ENCODE assay signal across 9 cellular contexts in genomic region chr22:30286813-30287625, GRCh38. TPM values are rescaled to one million over a fixed set of nuclear protein-coding genes. Genes with fewer than 3 reads are reported as not detected.
DNase-seq lines count a peak whose midpoint lies in the region; ATAC-seq and TF ChIP-seq lines count a peak whose summit lies in the region.
"Had no signal": no experiment of that assay in that cellular context is flagged by ENCODE, and none has a peak within 500 bp of the region (broad histone marks: within the 10 kb centered on the region; RNA-seq: fewer than 3 reads in every experiment).

No MANE protein-coding gene starts in this region.

- H3K4me3 ChIP-seq in CD4-positive, alpha-beta memory T cell (ENCODE audit: low read length in 2 of 2), result no peak overlapping the region
- no peak overlapping the region for H3K4me3 ChIP-seq in HFF-Myc (replicated peaks; ENCODE audit: low read depth, low read length)
- no peak overlapping the region for H3K4me3 ChIP-seq in SJSA1

- CTCF ChIA-PET in CD4-positive, alpha-beta memory T cell (lab: Charles Lee; ENCODE audit: partially characterized antibody), result interaction anchor here (0.6 to 11.1 kb wide), 32 partner anchors 8 to 201 kb away, joined by 3 to 392 read pairs (median 8); partner anchors contain the start of genes CCDC157, RNF215, SEC14L2 and SF3A1

- peak; percentile 96 for TF ChIP-seq CTCF in HFF-Myc (IDR thresholded peaks at IDR 0.05; ENCODE audit: low read depth, low read length, missing control alignments)

- intact Hi-C loops in CD4-positive, alpha-beta memory T cell (cut with micrococcal nuclease), result loop anchor here (1.0 kb wide), 2 partner anchors 24 to 179 kb away; no protein-coding TSS in a partner anchor
- intact Hi-C loops in left ventricle myocardium superior (cut with micrococcal nuclease), result loop anchor here (5.0 kb wide), 1 partner anchor 100 kb away; the partner anchor contains the start of gene RNF215

- peak overlapping the region; percentile 22 to 94 (median 70) for H3K27ac Mint-ChIP-seq in CD4-positive, alpha-beta memory T cell

- peaks cover 1% of the 10 kb centered on the region for H3K36me3 ChIP-seq in CD4-positive, alpha-beta memory T cell (ENCODE audit: insufficient read depth, low read length)
- H3K36me3 ChIP-seq in SJSA1, result peaks cover 12% of the 10 kb centered on the region

- H3K4me3 Mint-ChIP-seq in CD4-positive, alpha-beta memory T cell, result peak overlapping the region in 2 of 8 donors; percentile 29 to 46

- no peaks in the 10 kb centered on the region for H3K27me3 ChIP-seq in CD4-positive, alpha-beta memory T cell (ENCODE audit: insufficient read depth, low read length)
- no peaks in the 10 kb centered on the region for H3K27me3 ChIP-seq in SJSA1 (replicated peaks)

- H3K36me3 Mint-ChIP-seq in CD4-positive, alpha-beta memory T cell, result peaks cover 10 to 16% of the 10 kb centered on the region in 2 donors

- ATAC-seq in left ventricle myocardium superior (no peak), HG03432 (IDR thresholded peaks at IDR 0.05; ENCODE audit: unreplicated experiment) (no peak)

- no peak overlapping the region for H3K27ac ChIP-seq in CD4-positive, alpha-beta memory T cell (ENCODE audit: low read depth, low read length)
- no peak overlapping the region for H3K27ac ChIP-seq in SJSA1

- peak; percentile 82 to 85 (median 83) for DNase-seq in CD4-positive, alpha-beta memory T cell
- DNase-seq in HFF-Myc (ENCODE audit: extremely low read depth, low read depth), result no peak
- DNase-seq in SJSA1 (ENCODE audit: low read depth in 1 of 2, low spot score in 2 of 2), result peak; percentile 52 to 78
- peak; percentile 90 for DNase-seq in activated naive CD4-positive, alpha-beta T cell treated with Interleukin-2 at 50 U/mL for 16 hours
- DNase-seq in left ventricle myocardium superior, result peak; percentile 82
- DNase-seq in stimulated activated CD4-positive, alpha-beta T cell treated with anti-CD3 and anti-CD28 coated beads, Interleukin-12 subunit alpha, Interleukin-12 subunit beta, amount 100 ng/mL, for 48 hours (ENCODE audit: low read depth in 2 of 3, low spot score in 1 of 3), result peak; percentile 82 to 92 (median 84)
- no peak for DNase-seq in putamen (ENCODE audit: low spot score)

- no peaks in the 10 kb centered on the region for H3K9me3 ChIP-seq in CD4-positive, alpha-beta memory T cell (ENCODE audit: control insufficient read depth in 1 of 2, low read length in 2 of 2)
- H3K9me3 ChIP-seq in SJSA1 (replicated peaks), result no peaks in the 10 kb centered on the region

- peaks cover 57% of the 10 kb centered on the region for H3K4me1 ChIP-seq in CD4-positive, alpha-beta memory T cell (ENCODE audit: insufficient read depth, low read length)
- peaks cover 34% of the 10 kb centered on the region for H3K4me1 ChIP-seq in SJSA1 (replicated peaks)

- no peaks in the 10 kb centered on the region for H3K9me3 Mint-ChIP-seq in CD4-positive, alpha-beta memory T cell

- POLR2A ChIA-PET in CD4-positive, alpha-beta memory T cell (lab: Charles Lee; ENCODE audit: partially characterized antibody), result interaction anchor here (0.7 to 15.0 kb wide), 16 partner anchors 11 to 183 kb away, joined by 3 to 333 read pairs (median 33); partner anchors contain the start of genes CCDC157, OSM, RNF215 and SF3A1

- H3K27me3 Mint-ChIP-seq in CD4-positive, alpha-beta memory T cell, result no peaks in the 10 kb centered on the region

- peaks cover 24 to 60% (median 39%) of the 10 kb centered on the region in 4 donors for H3K4me1 Mint-ChIP-seq in CD4-positive, alpha-beta memory T cell

RNA-seq across cellular contexts. Expression of gene CASTOR1, which starts 2.3 kb away (rescaled TPM):
- total RNA-seq in CD4-positive, alpha-beta memory T cell, result 10 to 100 TPM; 13.7 to 14.9 TPM
- polyA plus RNA-seq in CD4-positive, alpha-beta memory T cell, result 10 to 100 TPM; 11.3 to 17.5 TPM
- total RNA-seq in SJSA1 (2014; rRNA removed; shearing (Covaris generic)), result 9.1 and 10.8 TPM in 2 replicates
- 7.6 TPM for total RNA-seq in left ventricle myocardium superior

RNA-seq across cellular contexts. Expression of gene OSM, which starts 20.4 kb away (rescaled TPM):
- total RNA-seq in CD4-positive, alpha-beta memory T cell, result 1 to 10 TPM; 1.1 to 1.6 TPM
- 100 to 1,000 TPM in 1 of 2 donors, 10 to 100 TPM in 1; 23.7 to 103 TPM for polyA plus RNA-seq in CD4-positive, alpha-beta memory T cell
- total RNA-seq in SJSA1 (2014; rRNA removed; shearing (Covaris generic)), result not detected in 2 replicates
- not detected for total RNA-seq in left ventricle myocardium superior
- total RNA-seq: LHCN-M2 had no signal

RNA-seq across cellular contexts. Expression of gene TBC1D10A, which starts 39.7 kb away (rescaled TPM):
- 10 to 100 TPM; 62.2 to 76.8 TPM for total RNA-seq in CD4-positive, alpha-beta memory T cell
- 10 to 100 TPM; 60.6 to 61.6 TPM for polyA plus RNA-seq in CD4-positive, alpha-beta memory T cell
- total RNA-seq in SJSA1 (2014; rRNA removed; shearing (Covaris generic)), result 17.4 and 18.1 TPM in 2 replicates
- 6.2 TPM for total RNA-seq in left ventricle myocardium superior

RNA-seq across cellular contexts. Expression of gene LIF, which starts 40.5 kb away (rescaled TPM):
- under 1 TPM; 0.26 to 0.58 TPM for total RNA-seq in CD4-positive, alpha-beta memory T cell
- not detected for polyA plus RNA-seq in CD4-positive, alpha-beta memory T cell
- 1.4 and 5.5 TPM in 2 replicates for total RNA-seq in SJSA1 (2014; rRNA removed; shearing (Covaris generic))
- total RNA-seq in left ventricle myocardium superior, result 0.64 TPM

Comparison
In these comparisons a context has a peak if more than half of its experiments do, and no peak if none do; other contexts are left out.
1. DNase-seq: peak in CD4-positive, alpha-beta memory T cell (5 of 5), SJSA1 (2 of 2), activated naive CD4-positive, alpha-beta T cell treated with Interleukin-2 at 50 U/mL for 16 hours (single experiment), left ventricle myocardium superior (single experiment) and stimulated activated CD4-positive, alpha-beta T cell treated with anti-CD3 and anti-CD28 coated beads, Interleukin-12 subunit alpha, Interleukin-12 subunit beta, amount 100 ng/mL, for 48 hours (3 of 3); none in HFF-Myc (single experiment) and putamen (single experiment).